In the genomic region with DNA sequence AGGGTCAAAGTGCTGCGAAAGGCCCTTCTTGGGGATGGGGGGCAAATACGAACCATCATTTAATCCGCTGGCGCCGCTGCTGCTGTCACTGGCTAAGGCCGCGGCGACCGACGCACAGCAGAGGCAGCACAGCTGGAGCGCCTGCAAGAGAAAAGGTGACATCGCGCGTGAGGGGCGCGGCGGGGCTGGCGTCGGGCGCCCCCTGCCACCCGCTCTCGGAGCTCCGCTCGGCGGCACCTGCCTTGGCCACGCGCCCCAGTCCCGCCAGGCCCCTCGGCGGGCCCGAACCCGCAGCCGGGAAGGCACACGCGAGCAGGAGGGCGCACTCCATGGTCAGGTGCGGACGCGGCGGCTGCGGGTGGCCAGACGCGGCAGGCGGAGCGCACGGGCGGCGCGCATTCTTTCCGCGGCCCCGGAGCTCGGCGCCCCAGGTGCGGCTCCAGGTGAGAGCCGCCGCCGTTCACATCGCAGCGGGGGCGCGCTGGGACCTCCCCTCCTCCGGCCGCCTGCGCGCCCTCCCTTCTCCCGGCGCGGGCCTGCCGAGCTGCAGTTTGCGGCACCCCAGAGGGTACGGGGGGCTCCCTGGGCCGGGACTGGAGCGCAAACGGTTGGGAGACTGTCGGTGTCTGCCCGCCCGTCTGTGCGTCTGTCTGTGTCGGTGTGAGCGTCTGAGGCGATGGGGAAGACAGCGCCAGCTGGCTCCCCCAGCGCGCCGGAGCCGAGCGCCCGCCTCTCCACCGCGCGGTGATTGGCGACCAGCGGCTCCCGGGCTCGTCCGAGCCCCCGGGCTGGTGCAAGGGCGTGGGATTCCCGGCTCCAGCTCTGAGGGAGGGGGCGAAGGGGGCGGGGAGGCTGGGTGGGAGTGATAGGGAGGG, we compare ENCODE assay signal across 15 cellular contexts. TPM values are rescaled to one million over a fixed set of nuclear protein-coding genes. Genes with fewer than 3 reads are reported as not detected.
A peak's percentile ranks its signal among the peaks of the same experiment; 100 is the strongest.
DNase-seq lines count a peak whose midpoint lies in the region; ATAC-seq and TF ChIP-seq lines count a peak whose summit lies in the region.
"Had no signal": no experiment of that assay in that cellular context is flagged by ENCODE, and none has a peak within 500 bp of the region (broad histone marks: within the 10 kb centered on the region; RNA-seq: fewer than 3 reads in every experiment).

A gene with protein sequence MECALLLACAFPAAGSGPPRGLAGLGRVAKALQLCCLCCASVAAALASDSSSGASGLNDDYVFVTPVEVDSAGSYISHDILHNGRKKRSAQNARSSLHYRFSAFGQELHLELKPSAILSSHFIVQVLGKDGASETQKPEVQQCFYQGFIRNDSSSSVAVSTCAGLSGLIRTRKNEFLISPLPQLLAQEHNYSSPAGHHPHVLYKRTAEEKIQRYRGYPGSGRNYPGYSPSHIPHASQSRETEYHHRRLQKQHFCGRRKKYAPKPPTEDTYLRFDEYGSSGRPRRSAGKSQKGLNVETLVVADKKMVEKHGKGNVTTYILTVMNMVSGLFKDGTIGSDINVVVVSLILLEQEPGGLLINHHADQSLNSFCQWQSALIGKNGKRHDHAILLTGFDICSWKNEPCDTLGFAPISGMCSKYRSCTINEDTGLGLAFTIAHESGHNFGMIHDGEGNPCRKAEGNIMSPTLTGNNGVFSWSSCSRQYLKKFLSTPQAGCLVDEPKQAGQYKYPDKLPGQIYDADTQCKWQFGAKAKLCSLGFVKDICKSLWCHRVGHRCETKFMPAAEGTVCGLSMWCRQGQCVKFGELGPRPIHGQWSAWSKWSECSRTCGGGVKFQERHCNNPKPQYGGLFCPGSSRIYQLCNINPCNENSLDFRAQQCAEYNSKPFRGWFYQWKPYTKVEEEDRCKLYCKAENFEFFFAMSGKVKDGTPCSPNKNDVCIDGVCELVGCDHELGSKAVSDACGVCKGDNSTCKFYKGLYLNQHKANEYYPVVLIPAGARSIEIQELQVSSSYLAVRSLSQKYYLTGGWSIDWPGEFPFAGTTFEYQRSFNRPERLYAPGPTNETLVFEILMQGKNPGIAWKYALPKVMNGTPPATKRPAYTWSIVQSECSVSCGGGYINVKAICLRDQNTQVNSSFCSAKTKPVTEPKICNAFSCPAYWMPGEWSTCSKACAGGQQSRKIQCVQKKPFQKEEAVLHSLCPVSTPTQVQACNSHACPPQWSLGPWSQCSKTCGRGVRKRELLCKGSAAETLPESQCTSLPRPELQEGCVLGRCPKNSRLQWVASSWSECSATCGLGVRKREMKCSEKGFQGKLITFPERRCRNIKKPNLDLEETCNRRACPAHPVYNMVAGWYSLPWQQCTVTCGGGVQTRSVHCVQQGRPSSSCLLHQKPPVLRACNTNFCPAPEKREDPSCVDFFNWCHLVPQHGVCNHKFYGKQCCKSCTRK (N-terminal part only) (minus strand): TSS at position 670 of the 875 bp plus-strand sequence. CDS start 339 bp downstream, at position 331.

- peaks cover 85% of the 10 kb centered on the region for H3K27me3 Mint-ChIP-seq in Calu3 (ENCODE audit: unreplicated experiment)
- peaks cover 52% of the 10 kb centered on the region for H3K27me3 Mint-ChIP-seq in activated T-cell treated with anti-CD3 and anti-CD28 coated beads, Interleukin-2, amount 50 U/mL, for 72 hours (ENCODE audit: low read depth)

- CTCF ChIA-PET in Calu3 (lab: Charles Lee) = no interaction called here

- DNase-seq in NCI-H2196 (lab: John Stamatoyannopoulos, UW; ENCODE audit: unreplicated experiment) (peak; percentile 8), NCI-H2196 treated with DMSO at 0.1 percent for 48 hours (lab: John Stamatoyannopoulos, UW; ENCODE audit: unreplicated experiment) (no peak), NCI-H526 (lab: John Stamatoyannopoulos, UW) (peak; percentile 18 to 78), glomerular endothelial cell (ENCODE audit: extremely low read depth, low read depth, low spot score) (no peak), retinal pigment epithelial cell (ENCODE audit: low read depth) (no peak), Calu3 (no peak), T-helper 1 cell (no peak)
- DNase-seq in activated T-cell treated with anti-CD3 and anti-CD28 coated beads, Interleukin-2, amount 50 U/mL, for 72 hours = no peak
- DNase-seq: activated gamma-delta T cell; effector memory CD4-positive, alpha-beta T cell; immature natural killer cell; OCI-M1 had no signal

- intact Hi-C loops in Calu3 (cut with micrococcal nuclease; ENCODE audit: unreplicated experiment) = no loop called here

- no peak within 1 kb of the TSS for H3K4me3 Mint-ChIP-seq in Calu3 (ENCODE audit: low read depth, unreplicated experiment)
- H3K4me3 Mint-ChIP-seq in activated T-cell treated with anti-CD3 and anti-CD28 coated beads, Interleukin-2, amount 50 U/mL, for 72 hours = no peak within 1 kb of the TSS
- H3K4me3 Mint-ChIP-seq: IgD-negative memory B cell, immature natural killer cell had no signal

- H3K4me1 Mint-ChIP-seq in Calu3 (ENCODE audit: low read depth, unreplicated experiment) = no peaks in the 10 kb centered on the region
- H3K4me1 Mint-ChIP-seq in activated T-cell treated with anti-CD3 and anti-CD28 coated beads, Interleukin-2, amount 50 U/mL, for 72 hours (ENCODE audit: low read depth) = no peaks in the 10 kb centered on the region
- H3K4me1 Mint-ChIP-seq: immature natural killer cell had no signal

- no peak for TF ChIP-seq CTCF in retinal pigment epithelial cell (conservative IDR thresholded peaks at IDR 0.05; ENCODE audit: low read depth, low read length)
- TF ChIP-seq CTCF in Calu3 (IDR thresholded peaks at IDR 0.05; ENCODE audit: unreplicated experiment) = no peak

- H3K4me3 ChIP-seq in retinal pigment epithelial cell (ENCODE audit: low read length) = peak within 1 kb of the TSS; percentile 34

- no peaks in the 10 kb centered on the region for H3K36me3 Mint-ChIP-seq in Calu3 (ENCODE audit: insufficient read depth, unreplicated experiment)
- peaks cover 0 to 2% of the 10 kb centered on the region in 2 donors for H3K36me3 Mint-ChIP-seq in activated T-cell treated with anti-CD3 and anti-CD28 coated beads, Interleukin-2, amount 50 U/mL, for 72 hours (ENCODE audit: insufficient read depth in 2 of 2)
- H3K36me3 Mint-ChIP-seq: IgD-negative memory B cell had no signal

- H3K27ac Mint-ChIP-seq in Calu3 (ENCODE audit: unreplicated experiment) = no peak within 1 kb of the TSS
- H3K27ac Mint-ChIP-seq in activated T-cell treated with anti-CD3 and anti-CD28 coated beads, Interleukin-2, amount 50 U/mL, for 72 hours = no peak within 1 kb of the TSS
- H3K27ac Mint-ChIP-seq: immature natural killer cell had no signal

- no peak for ATAC-seq in activated T-cell treated with anti-CD3 and anti-CD28 coated beads, Interleukin-2, amount 50 U/mL, for 72 hours (replicated peaks in 1 of 2)

- no peaks in the 10 kb centered on the region for H3K9me3 Mint-ChIP-seq in Calu3 (ENCODE audit: low read depth, unreplicated experiment)
- no peaks in the 10 kb centered on the region for H3K9me3 Mint-ChIP-seq in activated T-cell treated with anti-CD3 and anti-CD28 coated beads, Interleukin-2, amount 50 U/mL, for 72 hours
- H3K9me3 Mint-ChIP-seq: immature natural killer cell had no signal

- BruUV-seq in Calu3 (replicated peaks; lab: Mats Ljungman, UMichigan) = no TSS peak

RNA-seq across cellular contexts. Expression of the gene that starts here (rescaled TPM):
- total RNA-seq in glomerular endothelial cell = 14.5 and 47.5 TPM in 2 replicates
- not detected in 2 replicates for total RNA-seq in Calu3 (2022)
- total RNA-seq in activated T-cell treated with anti-CD3 and anti-CD28 coated beads, Interleukin-2, amount 50 U/mL, for 72 hours = not detected
- total RNA-seq: osteocyte, ureter had no signal

Comparison
In these comparisons a context has a peak if more than half of its experiments do, and no peak if none do; other contexts are left out.
1. RNA of the gene that starts here (total RNA-seq): 14.5 to 47.5 TPM in glomerular endothelial cell; not detected in Calu3 and not detected in activated T-cell treated with anti-CD3 and anti-CD28 coated beads, Interleukin-2, amount 50 U/mL, for 72 hours; every median in the first group is over 10 times any median in the second.
2. DNase-seq: peak in NCI-H2196 (single experiment) and NCI-H526 (2 of 2); none in NCI-H2196 treated with DMSO at 0.1 percent for 48 hours (single experiment), glomerular endothelial cell (single experiment), retinal pigment epithelial cell (single experiment), Calu3 (single experiment), activated T-cell treated with anti-CD3 and anti-CD28 coated beads, Interleukin-2, amount 50 U/mL, for 72 hours (0 of 2) and T-helper 1 cell (0 of 5).